In the genomic region with DNA sequence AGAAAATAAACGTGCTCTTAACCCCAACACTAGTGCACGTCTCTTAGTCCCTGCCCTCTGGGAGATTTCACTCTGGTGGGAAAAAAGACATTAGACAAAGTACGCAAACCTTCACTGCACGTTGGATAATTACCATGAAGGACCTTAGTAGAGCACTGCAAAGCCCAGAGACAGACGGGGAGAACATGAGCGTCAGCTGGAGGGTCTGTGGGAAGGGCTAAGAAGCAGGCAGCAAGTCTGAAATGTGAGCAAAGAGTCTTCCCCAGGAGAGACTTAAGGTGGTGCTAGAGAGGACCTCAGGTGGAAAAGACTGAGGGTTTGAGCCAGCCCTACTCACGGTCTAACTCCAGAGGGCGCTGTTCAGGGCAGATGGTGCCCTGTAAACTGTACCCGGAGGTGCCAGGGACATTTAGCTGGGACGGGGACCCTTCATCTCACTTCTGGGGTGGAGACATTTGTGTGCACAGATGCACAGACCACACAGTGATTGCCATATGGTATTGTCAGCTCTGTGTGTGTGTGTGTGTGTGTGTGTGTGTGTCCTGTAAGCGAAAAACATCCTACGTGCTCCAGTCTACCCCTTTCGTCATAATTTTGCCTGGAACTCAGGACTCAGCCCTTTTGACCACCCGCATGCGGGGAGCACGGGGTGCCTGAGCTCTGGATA, we compare ENCODE assay signal across 8 cellular contexts. TPM values are rescaled to one million over a fixed set of nuclear protein-coding genes. Genes with fewer than 3 reads are reported as not detected.
DNase-seq lines count a peak whose midpoint lies in the region; ATAC-seq lines count a peak whose summit lies in the region.

No MANE protein-coding gene starts in this region.

- no peaks in the 10 kb centered on the region for H3K36me3 Mint-ChIP-seq in activated T-helper 1 cell treated with anti-CD3 and anti-CD28 coated beads, Interleukin-12 subunit alpha, Interleukin-12 subunit beta, Interleukin-2, Interleukin-4 antibody, amounts not matched to agents 30 ng/mL and 10 ng/mL and 1 ng/mL, durations not matched to agents 14 hours and 24 hours and 36 hours (ENCODE audit: low read depth)

- H3K4me1 Mint-ChIP-seq in activated T-helper 1 cell treated with anti-CD3 and anti-CD28 coated beads, Interleukin-12 subunit alpha, Interleukin-12 subunit beta, Interleukin-2, Interleukin-4 antibody, amounts not matched to agents 30 ng/mL and 10 ng/mL and 1 ng/mL, durations not matched to agents 14 hours and 24 hours and 36 hours (ENCODE audit: low read depth) = peaks cover 21% of the 10 kb centered on the region

- ATAC-seq in GM21723 (IDR thresholded peaks at IDR 0.05; ENCODE audit: unreplicated experiment) = no peak

- H3K27ac Mint-ChIP-seq in activated T-helper 1 cell treated with anti-CD3 and anti-CD28 coated beads, Interleukin-12 subunit alpha, Interleukin-12 subunit beta, Interleukin-2, Interleukin-4 antibody, amounts not matched to agents 30 ng/mL and 10 ng/mL and 1 ng/mL, durations not matched to agents 14 hours and 24 hours and 36 hours = no peak overlapping the region

- no peak overlapping the region for H3K4me3 Mint-ChIP-seq in activated T-helper 1 cell treated with anti-CD3 and anti-CD28 coated beads, Interleukin-12 subunit alpha, Interleukin-12 subunit beta, Interleukin-2, Interleukin-4 antibody, amounts not matched to agents 30 ng/mL and 10 ng/mL and 1 ng/mL, durations not matched to agents 14 hours and 24 hours and 36 hours

- intact Hi-C loops in activated T-helper 1 cell treated with anti-CD3 and anti-CD28 coated beads, Interleukin-12 subunit alpha, Interleukin-12 subunit beta, Interleukin-2, Interleukin-4 antibody, amounts not matched to agents 30 ng/mL and 10 ng/mL and 1 ng/mL, durations not matched to agents 14 hours and 24 hours and 36 hours (cut with micrococcal nuclease) = loop anchor here (1.0 kb wide), 1 partner anchor 9 kb away; no protein-coding TSS in a partner anchor

- DNase-seq in DMS79 (lab: John Stamatoyannopoulos, UW) = peak; percentile 22
- peak; percentile 40 for DNase-seq in HK-2 (ENCODE audit: unreplicated experiment)
- peak; percentile 96 for DNase-seq in NCI-H82 (lab: John Stamatoyannopoulos, UW)
- DNase-seq in activated T-helper 1 cell treated with anti-CD3 and anti-CD28 coated beads, Interleukin-12 subunit alpha, Interleukin-12 subunit beta, Interleukin-2, Interleukin-4 antibody, amounts not matched to agents 30 ng/mL and 10 ng/mL and 1 ng/mL, durations not matched to agents 14 hours and 24 hours and 36 hours (ENCODE audit: low spot score) = peak; percentile 25
- DNase-seq in glomerular visceral epithelial cell (ENCODE audit: extremely low spot score) = peak; percentile 63
- DNase-seq in stimulated activated CD4-positive, alpha-beta T cell treated with anti-CD3 and anti-CD28 coated beads, Interleukin-4, amount 100 ng/mL, for 24 hours = peak; percentile 46
- DNase-seq in cerebellar nuclear complex (lab: John Stamatoyannopoulos, UW) = no peak

- peaks cover 5% of the 10 kb centered on the region for H3K27me3 Mint-ChIP-seq in activated T-helper 1 cell treated with anti-CD3 and anti-CD28 coated beads, Interleukin-12 subunit alpha, Interleukin-12 subunit beta, Interleukin-2, Interleukin-4 antibody, amounts not matched to agents 30 ng/mL and 10 ng/mL and 1 ng/mL, durations not matched to agents 14 hours and 24 hours and 36 hours (ENCODE audit: insufficient read depth)

- no peaks in the 10 kb centered on the region for H3K9me3 Mint-ChIP-seq in activated T-helper 1 cell treated with anti-CD3 and anti-CD28 coated beads, Interleukin-12 subunit alpha, Interleukin-12 subunit beta, Interleukin-2, Interleukin-4 antibody, amounts not matched to agents 30 ng/mL and 10 ng/mL and 1 ng/mL, durations not matched to agents 14 hours and 24 hours and 36 hours

RNA-seq across cellular contexts. Expression of gene STAC2, which starts 9.9 kb away (rescaled TPM):
- 0.08 TPM in 1 of 2 replicates, not detected in the other for total RNA-seq in activated T-helper 1 cell treated with anti-CD3 and anti-CD28 coated beads, Interleukin-12 subunit alpha, Interleukin-12 subunit beta, Interleukin-2, Interleukin-4 antibody, amounts not matched to agents 30 ng/mL and 10 ng/mL and 1 ng/mL, durations not matched to agents 14 hours and 24 hours and 36 hours

RNA-seq across cellular contexts. Expression of gene RPL19, which starts 35.6 kb away (rescaled TPM):
- 2,114 and 2,133 TPM in 2 replicates for total RNA-seq in activated T-helper 1 cell treated with anti-CD3 and anti-CD28 coated beads, Interleukin-12 subunit alpha, Interleukin-12 subunit beta, Interleukin-2, Interleukin-4 antibody, amounts not matched to agents 30 ng/mL and 10 ng/mL and 1 ng/mL, durations not matched to agents 14 hours and 24 hours and 36 hours

RNA-seq across cellular contexts. Expression of gene CACNB1, which starts 38.2 kb away (rescaled TPM):
- total RNA-seq in activated T-helper 1 cell treated with anti-CD3 and anti-CD28 coated beads, Interleukin-12 subunit alpha, Interleukin-12 subunit beta, Interleukin-2, Interleukin-4 antibody, amounts not matched to agents 30 ng/mL and 10 ng/mL and 1 ng/mL, durations not matched to agents 14 hours and 24 hours and 36 hours = 21.8 and 22.3 TPM in 2 replicates

Comparison
In these comparisons a context has a peak if more than half of its experiments do, and no peak if none do; other contexts are left out.
1. DNase-seq: peak in DMS79 (single experiment), HK-2 (single experiment), NCI-H82 (single experiment), activated T-helper 1 cell treated with anti-CD3 and anti-CD28 coated beads, Interleukin-12 subunit alpha, Interleukin-12 subunit beta, Interleukin-2, Interleukin-4 antibody, amounts not matched to agents 30 ng/mL and 10 ng/mL and 1 ng/mL, durations not matched to agents 14 hours and 24 hours and 36 hours (single experiment), glomerular visceral epithelial cell (single experiment) and stimulated activated CD4-positive, alpha-beta T cell treated with anti-CD3 and anti-CD28 coated beads, Interleukin-4, amount 100 ng/mL, for 24 hours (single experiment); none in cerebellar nuclear complex (0 of 2).